In genomic region chr11:76235233-76236091, GRCh38 we compare ENCODE assay signal across 8 cellular contexts. TPM values are rescaled to one million over a fixed set of nuclear protein-coding genes. Genes with fewer than 3 reads are reported as not detected.
DNase-seq lines count a peak whose midpoint lies in the region; ATAC-seq and TF ChIP-seq lines count a peak whose summit lies in the region.

No MANE protein-coding gene starts in this region.

- no TSS peak for BruUV-seq in IMR-90 (replicated peaks; lab: Mats Ljungman, UMichigan)
- no TSS peak for BruUV-seq in PC-3 (replicated peaks; lab: Mats Ljungman, UMichigan)

- no peak overlapping the region for H4K5ac ChIP-seq in IMR-90 (ENCODE audit: low read depth, low read length)

- H3K4me3 ChIP-seq in IMR-90 (ENCODE audit: insufficient read depth, low read depth, low read length) (peak overlapping the region; percentile 79), PC-3 (ENCODE audit: low read length) (peak overlapping the region; percentile 89), mucosa of stomach (ENCODE audit: low read length) (peak overlapping the region; percentile 60)

- peaks cover 58% of the 10 kb centered on the region for H3K4me1 Mint-ChIP-seq in activated T-cell treated with anti-CD3 and anti-CD28 coated beads, Interleukin-2, amount 50 U/mL, for 24 hours (ENCODE audit: low read depth)

- H3K79me2 ChIP-seq in PC-3 (ENCODE audit: low read length): no peaks in the 10 kb centered on the region

- H3K9ac ChIP-seq in IMR-90 (ENCODE audit: low read depth, low read length): peak overlapping the region; percentile 50; the same call in 1 of the 2 replicates
- H3K9ac ChIP-seq in PC-3 (ENCODE audit: low read length): peak overlapping the region; percentile 73
- peak overlapping the region; percentile 68 for H3K9ac ChIP-seq in mucosa of stomach (ENCODE audit: low read length)

- dilution Hi-C loops in IMR-90 (cut with HindIII; ENCODE audit: low sequenced_read_pairs, unreplicated experiment): no loop called here

- H2BK120ac ChIP-seq in IMR-90 (ENCODE audit: low read depth, low read length): no peak overlapping the region

- no peak overlapping the region for H3K18ac ChIP-seq in IMR-90 (ENCODE audit: low read depth, low read length)

- no peak overlapping the region for H2BK5ac ChIP-seq in IMR-90 (ENCODE audit: low read depth, low read length, poor library complexity, severe bottlenecking)

- intact Hi-C loops in IMR-90 (cut with micrococcal nuclease) (loop anchor here (5.0 kb wide), 1 partner anchor 82 kb away; no protein-coding TSS in a partner anchor), PC-3 (cut with micrococcal nuclease) (loop anchor here (1.0 to 2.0 kb wide), 2 partner anchors 27 to 31 kb away; no protein-coding TSS in a partner anchor)

- ATAC-seq in GM21529 (IDR thresholded peaks at IDR 0.05; ENCODE audit: unreplicated experiment) (peak; percentile 64), IMR-90 (ENCODE audit: low read depth) (peak; percentile 84), PC-3 (peak; percentile 77), esophagus mucosa (peak; percentile 82)

- H3K36me3 ChIP-seq in IMR-90 (ENCODE audit: control insufficient read depth, insufficient read depth, low read length): no peaks in the 10 kb centered on the region
- H3K36me3 ChIP-seq in PC-3 (ENCODE audit: low read depth, low read length): no peaks in the 10 kb centered on the region
- no peaks in the 10 kb centered on the region for H3K36me3 ChIP-seq in mucosa of stomach (ENCODE audit: control insufficient read depth, insufficient read depth, low read length)

- H2AFZ ChIP-seq in IMR-90 (replicated peaks; ENCODE audit: low read length, poor library complexity) (peak overlapping the region; percentile 98), PC-3 (ENCODE audit: low read length) (peak overlapping the region; percentile 97)

- H2AK9ac ChIP-seq in IMR-90 (replicated peaks; ENCODE audit: low read depth, low read length, poor library complexity): no peak overlapping the region

- no peak for TF ChIP-seq RAD21 in IMR-90 (IDR thresholded peaks at IDR 0.05; ENCODE audit: low read length)

- peaks cover 9% of the 10 kb centered on the region for H3K36me3 Mint-ChIP-seq in activated T-cell treated with anti-CD3 and anti-CD28 coated beads, Interleukin-2, amount 50 U/mL, for 24 hours (ENCODE audit: low read depth)

- no peaks in the 10 kb centered on the region for H3K9me3 Mint-ChIP-seq in activated T-cell treated with anti-CD3 and anti-CD28 coated beads, Interleukin-2, amount 50 U/mL, for 24 hours

- H4K20me1 ChIP-seq in IMR-90 (ENCODE audit: insufficient read depth, low read length) (peaks cover 3% of the 10 kb centered on the region), PC-3 (ENCODE audit: low read length) (no peaks in the 10 kb centered on the region)

- peak overlapping the region; percentile 89 for H3K4me3 Mint-ChIP-seq in activated T-cell treated with anti-CD3 and anti-CD28 coated beads, Interleukin-2, amount 50 U/mL, for 24 hours

- peak; percentile 75 for DNase-seq in DMS153 treated with DMSO at 0.1 percent for 48 hours (lab: John Stamatoyannopoulos, UW; ENCODE audit: unreplicated experiment)
- DNase-seq in IMR-90: peak; percentile 91
- DNase-seq in PC-3: peak; percentile 99
- peak; percentile 96 for DNase-seq in activated T-cell treated with anti-CD3 and anti-CD28 coated beads, Interleukin-2, amount 50 U/mL, for 24 hours
- DNase-seq in stimulated activated CD8-positive, alpha-beta memory T cell treated with anti-CD3 and anti-CD28 coated beads, Interleukin-4, amount 100 ng/mL, for 4 hours (ENCODE audit: low read depth in 2 of 2, low spot score in 1 of 2): peak; percentile 75 to 91

- no peaks in the 10 kb centered on the region for H3F3A ChIP-seq in PC-3 (ENCODE audit: low read length, unreplicated experiment)

- no peak overlapping the region for H2BK15ac ChIP-seq in IMR-90 (ENCODE audit: low read depth, low read length)

- H3K4ac ChIP-seq in IMR-90 (ENCODE audit: low read depth, low read length): peak overlapping the region; percentile 13; the same call in 1 of the 2 replicates

- 0% methylated on average over 25 of the region's 65 CpGs; no CpG with 5 or more reads in 1 of the 2 experiments for WGBS in IMR-90 (ENCODE audit: extremely low coverage in 2 of 2, insufficient read length in 1 of 2), 2 experiments

- H3K27me3 ChIP-seq in IMR-90 (ENCODE audit: control insufficient read depth, insufficient read depth, low read length) (peaks cover 9% of the 10 kb centered on the region), PC-3 (ENCODE audit: low read length) (no peaks in the 10 kb centered on the region), mucosa of stomach (ENCODE audit: control insufficient read depth, insufficient read depth, low read length) (no peaks in the 10 kb centered on the region)

- no peak overlapping the region for H2AK5ac ChIP-seq in IMR-90 (ENCODE audit: low read depth, low read length)

- H3K23ac ChIP-seq in IMR-90 (ENCODE audit: low read depth, low read length): no peak overlapping the region

- H3K14ac ChIP-seq in IMR-90 (replicated peaks; ENCODE audit: low read depth, low read length): no peak overlapping the region

- no peak overlapping the region for H4K91ac ChIP-seq in IMR-90 (ENCODE audit: insufficient read depth, low read depth, low read length)

- H3K4me1 ChIP-seq in IMR-90 (ENCODE audit: control insufficient read depth, insufficient read depth, low read length) (peaks cover 3% of the 10 kb centered on the region), PC-3 (ENCODE audit: insufficient read depth, low read length) (peaks cover 15% of the 10 kb centered on the region), mucosa of stomach (ENCODE audit: control insufficient read depth, insufficient read depth, low read length) (peaks cover 11% of the 10 kb centered on the region)

- peak overlapping the region; percentile 17 to 92; a peak in 2 of 4 replicates for H4K8ac ChIP-seq in IMR-90 (ENCODE audit: low read depth in 2 of 2, low read length in 2 of 2)

- no peaks in the 10 kb centered on the region for H3K79me1 ChIP-seq in IMR-90 (ENCODE audit: low read depth in 1 of 2, low read length in 2 of 2)

- H3K9me3 ChIP-seq in IMR-90 (ENCODE audit: control insufficient read depth, insufficient read depth, low read length): no peaks in the 10 kb centered on the region
- no peaks in the 10 kb centered on the region for H3K9me3 ChIP-seq in PC-3 (ENCODE audit: low read length)
- no peaks in the 10 kb centered on the region for H3K9me3 ChIP-seq in mucosa of stomach (ENCODE audit: control insufficient read depth, low read length)

- H3K56ac ChIP-seq in IMR-90 (ENCODE audit: extremely low read depth, insufficient read depth, low read length): 0 out of 2 replicates have a peak overlapping the region, but pooled peaks have one; percentile 11

- TF ChIP-seq POLR2A in IMR-90 (IDR thresholded peaks at IDR 0.05; ENCODE audit: low read depth, low read length): 0 out of 2 replicates have a peak, but pooled peaks have one; percentile 50

- H3K9me1 ChIP-seq in IMR-90 (ENCODE audit: insufficient read depth, low read length): peaks cover 8% of the 10 kb centered on the region

- CTCF ChIA-PET in IMR-90 (lab: Yijun Ruan, JAX): interaction anchor here (0.6 to 1.3 kb wide), 4 partner anchors 13 to 84 kb away, joined by 3 to 5 read pairs (median 3); no protein-coding TSS in a partner anchor
- CTCF ChIA-PET in PC-3 (lab: Charles Lee): interaction anchor here (0.6 to 1.3 kb wide), 4 partner anchors 27 to 84 kb away, joined by 3 to 8 read pairs (median 4); no protein-coding TSS in a partner anchor

- H3K27ac Mint-ChIP-seq in activated T-cell treated with anti-CD3 and anti-CD28 coated beads, Interleukin-2, amount 50 U/mL, for 24 hours: peak overlapping the region; percentile 95

- POLR2A ChIA-PET in IMR-90 (lab: Charles Lee; ENCODE audit: unreplicated experiment) (no interaction called here), PC-3 (lab: Charles Lee; ENCODE audit: unreplicated experiment) (no interaction called here)

- no peak overlapping the region for H2BK20ac ChIP-seq in IMR-90 (ENCODE audit: low read depth, low read length)

- in situ Hi-C loops in IMR-90 (cut with MboI; ENCODE audit: low sequenced_read_pairs): no loop called here

- no peaks in the 10 kb centered on the region for H3K27me3 Mint-ChIP-seq in activated T-cell treated with anti-CD3 and anti-CD28 coated beads, Interleukin-2, amount 50 U/mL, for 24 hours

- no peaks in the 10 kb centered on the region for H3K9me2 ChIP-seq in PC-3 (replicated peaks; ENCODE audit: low read length)

- no peak for TF ChIP-seq CTCF in IMR-90 (conservative IDR thresholded peaks at IDR 0.05; ENCODE audit: low read depth, low read length)
- no peak for TF ChIP-seq CTCF in PC-3 (conservative IDR thresholded peaks at IDR 0.05; ENCODE audit: low read depth, low read length)

- peak overlapping the region; percentile 85 for H3K4me2 ChIP-seq in IMR-90 (ENCODE audit: low read depth, low read length)
- peak overlapping the region; percentile 83 for H3K4me2 ChIP-seq in PC-3 (ENCODE audit: low read length)

- peak overlapping the region; percentile 30 for H3K27ac ChIP-seq in IMR-90 (ENCODE audit: insufficient read depth, low read length)
- peak overlapping the region; percentile 38 for H3K27ac ChIP-seq in PC-3 (ENCODE audit: low read length)

TF ChIP-seq in IMR-90, 13 proteins besides CTCF, POLR2A, EP300 and RAD21 (continues in another document):
- TF ChIP-seq BHLHE40 (IDR thresholded peaks at IDR 0.05; ENCODE audit: low read depth, low read length) (peak; percentile 57), RCOR1 (IDR thresholded peaks at IDR 0.05; ENCODE audit: insufficient replicate concordance, low read length) (peak; percentile 63), USF2 (IDR thresholded peaks at IDR 0.05; ENCODE audit: low read depth, low read length) (no peak), MAZ (IDR thresholded peaks at IDR 0.05; ENCODE audit: borderline replicate concordance, low read depth, low read length) (peak; percentile 87; the same call in 1 of the 2 replicates), RFX5 (IDR thresholded peaks at IDR 0.05; ENCODE audit: low read depth, low read length) (no peak), CEBPB (IDR thresholded peaks at IDR 0.05; ENCODE audit: low read depth, low read length) (no peak)

RNA-seq across cellular contexts. Expression of gene WNT11, which starts 29.2 kb away (rescaled TPM):
- not detected in 2 replicates for total RNA-seq in IMR-90 (2012; rRNA removed)
- polyA plus RNA-seq in IMR-90 (2012; rRNA removed): 0.10 TPM in 1 of 2 replicates, not detected in the other
- polyA plus RNA-seq in IMR-90 (2012; cell fraction: cytosol; rRNA removed): 0.02 and 0.04 TPM in 2 replicates
- not detected in 2 replicates for polyA plus RNA-seq in IMR-90 (2012; cell fraction: nucleus; rRNA removed; ENCODE audit: low replicate concordance)
- 0.40 and 1.6 TPM in 2 replicates for total RNA-seq in PC-3 (2014; rRNA removed)
- total RNA-seq in esophagus mucosa: 0.08 TPM

Comparison
In these comparisons a context has a peak if more than half of its experiments do, and no peak if none do; other contexts are left out.
1. Peak in every context shown above with its lines: DNase-seq, ATAC-seq, H3K4me3 ChIP-seq and H3K27ac ChIP-seq.